ENCODE assay signal across 22 cellular contexts in the genomic region with DNA sequence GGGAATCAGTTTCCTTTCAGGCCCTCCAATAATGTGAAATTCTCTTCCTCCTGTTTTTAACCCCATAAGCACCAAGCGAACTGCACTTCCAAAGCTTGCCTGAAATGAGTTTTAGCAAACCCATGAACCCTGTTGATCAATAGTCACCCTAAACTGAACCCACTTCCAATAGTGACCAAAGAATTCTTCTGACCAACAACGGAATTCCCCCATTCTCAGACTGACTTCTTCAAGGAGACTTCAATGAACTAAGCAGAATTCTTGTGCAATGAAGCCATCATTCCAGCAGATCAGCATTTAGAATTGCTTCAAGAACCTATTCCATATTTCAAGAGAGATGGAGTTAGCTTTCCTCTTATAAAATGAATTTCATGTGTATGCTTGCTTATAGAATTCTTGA.
DNase-seq lines count a peak whose midpoint lies in the region; ATAC-seq, FAIRE-seq and TF ChIP-seq lines count a peak whose summit lies in the region.
"Had no signal": no experiment of that assay in that cellular context is flagged by ENCODE, and none has a peak within 500 bp of the region (broad histone marks: within the 10 kb centered on the region; RNA-seq: fewer than 3 reads in every experiment).

No MANE protein-coding gene starts in this region.

- H3K4me1 ChIP-seq in HepG2 (ENCODE audit: insufficient read depth, low read length), result peaks cover 83% of the 10 kb centered on the region
- peaks cover 0 to 4% (median 0%) of the 10 kb centered on the region in 4 donors for H3K4me1 ChIP-seq in right lobe of liver
- peaks cover 12% of the 10 kb centered on the region for H3K4me1 ChIP-seq in adipocyte (ENCODE audit: control insufficient read depth, insufficient read depth, low read length)
- peaks cover 16% of the 10 kb centered on the region for H3K4me1 ChIP-seq in smooth muscle cell (ENCODE audit: low read depth)
- H3K4me1 ChIP-seq in MM.1S (ENCODE audit: low read length), result no peaks in the 10 kb centered on the region
- H3K4me1 ChIP-seq: pancreas had no signal

- H3K27me3 ChIP-seq in HepG2 (ENCODE audit: control insufficient read depth in 1 of 2, insufficient read depth in 2 of 2, low read length in 2 of 2) (no peaks in the 10 kb centered on the region), right lobe of liver (no peaks in the 10 kb centered on the region), adipocyte (replicated peaks; ENCODE audit: control insufficient read depth, insufficient read depth, low read length) (no peaks in the 10 kb centered on the region), smooth muscle cell (ENCODE audit: low read depth) (no peaks in the 10 kb centered on the region), MM.1S (replicated peaks; ENCODE audit: insufficient read depth, low read length) (no peaks in the 10 kb centered on the region)
- H3K27me3 ChIP-seq: pancreas, spleen had no signal

- TF ChIP-seq EP300 in HepG2 (IDR thresholded peaks at IDR 0.05; ENCODE audit: low read depth in 2 of 2, low read length in 2 of 2), result no peak
- no peak for TF ChIP-seq EP300 in HepG2 (CRISPR knock-in tag; IDR thresholded peaks at IDR 0.05; ENCODE audit: borderline replicate concordance)

- no TSS peak for BruUV-seq in HepG2 (replicated peaks; lab: Mats Ljungman, UMichigan)

- H3K9me3 ChIP-seq in HepG2 (ENCODE audit: low read length) (no peaks in the 10 kb centered on the region), right lobe of liver (no peaks in the 10 kb centered on the region), adipocyte (ENCODE audit: control insufficient read depth, low read length) (no peaks in the 10 kb centered on the region), smooth muscle cell (replicated peaks; ENCODE audit: low read depth) (no peaks in the 10 kb centered on the region), MM.1S (replicated peaks; ENCODE audit: insufficient read depth, low read length) (no peaks in the 10 kb centered on the region)
- H3K9me3 ChIP-seq: pancreas, spleen had no signal

- TF ChIP-seq CTCF in HepG2 (CRISPR knock-in tag; IDR thresholded peaks at IDR 0.05) (no peak), right lobe of liver (IDR thresholded peaks at IDR 0.05) (no peak), fibroblast of the aortic adventitia (IDR thresholded peaks at IDR 0.05; ENCODE audit: insufficient read depth, low read length) (no peak), smooth muscle cell (IDR thresholded peaks at IDR 0.05; ENCODE audit: borderline replicate concordance, insufficient read depth, poor library complexity, severe bottlenecking) (no peak), MM.1S (IDR thresholded peaks at IDR 0.05; ENCODE audit: low read length) (no peak)

- H3K9ac ChIP-seq in HepG2 (ENCODE audit: insufficient read depth, low read depth, low read length) (no peak overlapping the region), adipocyte (ENCODE audit: low read length) (no peak overlapping the region), smooth muscle cell (ENCODE audit: low read depth) (peak overlapping the region; percentile 29), MM.1S (ENCODE audit: low read length) (no peak overlapping the region)

- WGBS in HepG2 (ENCODE audit: low lambda C conversion rate), result 94% methylated on average over 2 of the region's 2 CpGs
- WGBS in right lobe of liver (ENCODE audit: insufficient coverage, low coverage, low lambda C conversion rate, missing lambda C conversion rate), result 75% methylated on average over 1 of the region's 2 CpGs
- WGBS in smooth muscle cell (ENCODE audit: low lambda C conversion rate), result 53% methylated on average over 2 of the region's 2 CpGs

- intact Hi-C loops in HepG2 (cut with micrococcal nuclease; ENCODE audit: unreplicated experiment) (no loop called here), right lobe of liver (cut with DNase I) (no loop called here)

- no peak for TF ChIP-seq POLR2A in HepG2 (IDR thresholded peaks at IDR 0.05; ENCODE audit: insufficient read depth in 1 of 2, low read depth in 2 of 2, low read length in 2 of 2)
- no peak for TF ChIP-seq POLR2A in right lobe of liver (IDR thresholded peaks at IDR 0.05)

- FAIRE-seq in HepG2 (lab: Jason Lieb, UNC), result no peak
- FAIRE-seq: GM18507, GM19239, keratinocyte, pancreas had no signal

- no peak for TF ChIP-seq RAD21 in HepG2 (CRISPR knock-in tag; IDR thresholded peaks at IDR 0.05)

- H3F3A ChIP-seq in smooth muscle cell (ENCODE audit: low read depth) (peaks cover 15% of the 10 kb centered on the region), MM.1S (ENCODE audit: insufficient read depth, low read length) (no peaks in the 10 kb centered on the region)

- no peaks in the 10 kb centered on the region for H3K36me3 ChIP-seq in HepG2 (replicated peaks in 1 of 2; ENCODE audit: control insufficient read depth in 1 of 2, insufficient read depth in 2 of 2, low read length in 2 of 2)
- no peaks in the 10 kb centered on the region for H3K36me3 ChIP-seq in right lobe of liver
- no peaks in the 10 kb centered on the region for H3K36me3 ChIP-seq in adipocyte (ENCODE audit: control insufficient read depth, insufficient read depth, low read length, severe bottlenecking)
- no peaks in the 10 kb centered on the region for H3K36me3 ChIP-seq in smooth muscle cell (ENCODE audit: low read depth)
- no peaks in the 10 kb centered on the region for H3K36me3 ChIP-seq in MM.1S (replicated peaks; ENCODE audit: insufficient read depth, low read length)
- H3K36me3 ChIP-seq: pancreas, spleen had no signal

- H3K9me2 ChIP-seq in MM.1S (replicated peaks; ENCODE audit: insufficient read depth, low read length), result no peaks in the 10 kb centered on the region

- H4K20me1 ChIP-seq in HepG2 (ENCODE audit: insufficient read depth, low read length), result no peaks in the 10 kb centered on the region
- H4K20me1 ChIP-seq in smooth muscle cell (ENCODE audit: low read depth), result no peaks in the 10 kb centered on the region
- no peaks in the 10 kb centered on the region for H4K20me1 ChIP-seq in MM.1S (ENCODE audit: insufficient read depth, low read length)

- H3K4me3 ChIP-seq in HepG2 (replicated peaks in 1 of 3; ENCODE audit: insufficient read depth in 1 of 3, low read depth in 2 of 3, low read length in 3 of 3) (no peak overlapping the region), right lobe of liver (no peak overlapping the region), adipocyte (ENCODE audit: low read length) (no peak overlapping the region), fibroblast of the aortic adventitia (ENCODE audit: low read depth, low read length) (no peak overlapping the region), smooth muscle cell (no peak overlapping the region), MM.1S (ENCODE audit: low read length) (no peak overlapping the region)
- H3K4me3 ChIP-seq: pancreas, spleen had no signal

- H3K4me2 ChIP-seq in HepG2 (ENCODE audit: low read depth, low read length) (no peak overlapping the region), smooth muscle cell (peak overlapping the region; percentile 52), MM.1S (ENCODE audit: low read depth, low read length) (no peak overlapping the region)

- H3K79me2 ChIP-seq in HepG2 (ENCODE audit: insufficient read depth, low read length) (no peaks in the 10 kb centered on the region), smooth muscle cell (ENCODE audit: low read depth) (no peaks in the 10 kb centered on the region), MM.1S (ENCODE audit: low read length) (no peaks in the 10 kb centered on the region)

- H3K27ac ChIP-seq in HepG2 (ENCODE audit: extremely low read length, insufficient read depth, low read length) (no peak overlapping the region), right lobe of liver (no peak overlapping the region), smooth muscle cell (ENCODE audit: low read depth) (peak overlapping the region; percentile 89), MM.1S (ENCODE audit: low read length) (no peak overlapping the region)
- H3K27ac ChIP-seq: pancreas, spleen had no signal

- ATAC-seq in HepG2, result no peak
- no peak for ATAC-seq in right lobe of liver
- ATAC-seq in HG03135 (IDR thresholded peaks at IDR 0.05; ENCODE audit: unreplicated experiment), result no peak
- ATAC-seq: activated CD4-positive, alpha-beta T cell treated with anti-CD3 and anti-CD28 coated beads for 36 hours; activated naive CD4-positive, alpha-beta T cell treated with anti-CD3 and anti-CD28 coated beads, Interleukin-2, amount 50 U/mL, for 72 hours; pancreas had no signal

- in situ Hi-C loops in HepG2 (cut with HindIII; ENCODE audit: extremely low pct_ligation_motif_present, low pct_unique_long_range_greater_than_20kb), result no loop called here

- CTCF ChIA-PET in HepG2 (lab: Yijun Ruan, JAX; ENCODE audit: low intra/inter-chr PET ratio, low total read pairs), result no interaction called here

- DNase-seq in HepG2 (ENCODE audit: low spot score), result no peak
- DNase-seq in right lobe of liver, result no peak
- DNase-seq in adipocyte (ENCODE audit: low read depth), result peak; percentile 75
- peak; percentile 79 for DNase-seq in fibroblast of the aortic adventitia (ENCODE audit: low read depth)
- no peak for DNase-seq in smooth muscle cell (lab: John Stamatoyannopoulos, UW; ENCODE audit: unreplicated experiment)
- no peak for DNase-seq in NCI-H2196 (lab: John Stamatoyannopoulos, UW; ENCODE audit: unreplicated experiment)
- no peak for DNase-seq in MM.1S
- DNase-seq: activated CD4-positive, alpha-beta T cell treated with anti-CD3 and anti-CD28 coated beads for 36 hours; activated T-cell treated with anti-CD3 and anti-CD28 coated beads for 4 hours; central memory CD4-positive, alpha-beta T cell; head of caudate nucleus; NCI-H1694 treated with DMSO at 0.1 percent for 48 hours; NCI-H446; spleen; stimulated activated naive CD4-positive, alpha-beta T cell; T-helper 9 cell had no signal

- H2AFZ ChIP-seq in HepG2 (ENCODE audit: low read length) (no peak overlapping the region), smooth muscle cell (ENCODE audit: low read depth) (peak overlapping the region; percentile 68), MM.1S (ENCODE audit: low read length) (no peak overlapping the region)

- POLR2A ChIA-PET in HepG2 (lab: Yijun Ruan, JAX), result no interaction called here

TF ChIP-seq in HepG2, 621 proteins besides CTCF, POLR2A, EP300 and RAD21 (continues in another document):
- TF ChIP-seq ZSCAN12 (CRISPR knock-in tag; IDR thresholded peaks at IDR 0.05), result no peak
- no peak for TF ChIP-seq XRCC5 (optimal IDR thresholded peaks at IDR 0.05; ENCODE audit: low read length)
- no peak for TF ChIP-seq MAFK (conservative IDR thresholded peaks at IDR 0.05 in 1 of 2, IDR thresholded peaks at IDR 0.05 in 1 of 2; ENCODE audit: low read length in 2 of 2)
- no peak for TF ChIP-seq SPEN (CRISPR knock-in tag; IDR thresholded peaks at IDR 0.05; ENCODE audit: low read depth)
- TF ChIP-seq ZNF652 (CRISPR knock-in tag; IDR thresholded peaks at IDR 0.05; ENCODE audit: borderline replicate concordance, low read depth), result peak; percentile 39; the same call in 1 of the 2 replicates

Comparison
In these comparisons a context has a peak if more than half of its experiments do, and no peak if none do; other contexts are left out.
1. DNase-seq: peak in adipocyte (single experiment) and fibroblast of the aortic adventitia (single experiment); none in HepG2 (single experiment), right lobe of liver (0 of 3), smooth muscle cell (single experiment), NCI-H2196 (single experiment) and MM.1S (single experiment).